In the genomic region with DNA sequence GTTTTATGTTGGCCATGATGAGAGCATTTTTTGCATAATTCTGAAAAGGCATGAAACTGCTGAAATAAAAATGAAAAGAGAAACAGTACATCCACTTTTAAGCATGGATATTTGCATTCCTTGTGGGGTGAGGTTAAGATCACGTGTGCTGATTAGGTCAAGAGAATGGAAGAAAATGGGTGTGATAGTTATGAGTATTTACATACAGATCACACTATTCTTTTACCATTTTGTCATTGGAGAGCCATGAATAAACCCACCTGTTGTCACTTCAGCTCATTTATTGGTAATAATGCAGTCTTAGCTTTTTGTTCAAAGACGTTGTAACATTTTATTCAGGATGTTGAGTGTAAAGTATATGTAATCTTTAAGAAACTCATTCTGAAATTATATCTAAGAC, we compare ENCODE assay signal across 19 cellular contexts.
DNase-seq lines count a peak whose midpoint lies in the region; ATAC-seq and TF ChIP-seq lines count a peak whose summit lies in the region.
"Had no signal": no experiment of that assay in that cellular context is flagged by ENCODE, and none has a peak within 500 bp of the region (broad histone marks: within the 10 kb centered on the region; RNA-seq: fewer than 3 reads in every experiment).

No MANE protein-coding gene starts in this region.

- 0 out of 2 replicates have a peak overlapping the region, but pooled peaks have one; percentile 22 for H3K27ac Mint-ChIP-seq in GM23338
- no peak overlapping the region for H3K27ac Mint-ChIP-seq in stimulated activated effector memory CD8-positive, alpha-beta T cell treated with anti-CD3 and anti-CD28 coated beads, Interleukin-12 subunit alpha, Interleukin-12 subunit beta, amount 100 ng/mL, for 72 hours
- H3K27ac Mint-ChIP-seq: B cell; CD14-positive monocyte; CD4-positive, alpha-beta T cell; CD8-positive, alpha-beta memory T cell had no signal

- 0 out of 2 replicates have a peak overlapping the region, but pooled peaks have one; percentile 15 for H3K4me2 ChIP-seq in GM23338
- peak overlapping the region; percentile 40 for H3K4me2 ChIP-seq in PC-9
- H3K4me2 ChIP-seq: BLaER1 had no signal

- H3K36me3 ChIP-seq in GM23338 (ENCODE audit: insufficient read depth) (no peaks in the 10 kb centered on the region), PC-9 (ENCODE audit: low read depth) (no peaks in the 10 kb centered on the region)
- H3K36me3 ChIP-seq: BLaER1, HAP-1 had no signal

- H3K4me1 ChIP-seq in GM23338 (ENCODE audit: insufficient read depth) (peaks cover 89% of the 10 kb centered on the region), PC-9 (replicated peaks; ENCODE audit: insufficient read depth) (peaks cover 32% of the 10 kb centered on the region)
- H3K4me1 ChIP-seq: BLaER1 had no signal

- H3F3A ChIP-seq in GM23338 (replicated peaks; ENCODE audit: low read depth) (no peaks in the 10 kb centered on the region), PC-9 (ENCODE audit: insufficient read depth, low read depth) (peaks cover 22% of the 10 kb centered on the region)

- BruUV-seq in PC-9 (replicated peaks; lab: Mats Ljungman, UMichigan) = no TSS peak

- H3K27me3 Mint-ChIP-seq in GM23338 (ENCODE audit: insufficient read depth, low read depth, poor library complexity) = peaks cover 5% of the 10 kb centered on the region

- H3K9me2 ChIP-seq in GM23338 (ENCODE audit: insufficient read depth) (no peaks in the 10 kb centered on the region), PC-9 (ENCODE audit: insufficient read depth) (no peaks in the 10 kb centered on the region)

- H3K4me1 Mint-ChIP-seq in GM23338 = peaks cover 85% of the 10 kb centered on the region
- no peaks in the 10 kb centered on the region for H3K4me1 Mint-ChIP-seq in stimulated activated effector memory CD8-positive, alpha-beta T cell treated with anti-CD3 and anti-CD28 coated beads, Interleukin-12 subunit alpha, Interleukin-12 subunit beta, amount 100 ng/mL, for 72 hours
- H3K4me1 Mint-ChIP-seq: B cell; CD8-positive, alpha-beta memory T cell had no signal

- no peaks in the 10 kb centered on the region for H3K9me3 Mint-ChIP-seq in GM23338
- no peaks in the 10 kb centered on the region for H3K9me3 Mint-ChIP-seq in stimulated activated effector memory CD8-positive, alpha-beta T cell treated with anti-CD3 and anti-CD28 coated beads, Interleukin-12 subunit alpha, Interleukin-12 subunit beta, amount 100 ng/mL, for 72 hours
- H3K9me3 Mint-ChIP-seq: CD14-positive monocyte; CD4-positive, alpha-beta T cell; CD8-positive, alpha-beta memory T cell had no signal

- intact Hi-C loops in PC-9 (cut with micrococcal nuclease; ENCODE audit: unreplicated experiment) (no loop called here), left colon (cut with DNase I, micrococcal nuclease) (no loop called here)

- H3K36me3 Mint-ChIP-seq in GM23338 (ENCODE audit: low read depth) = no peaks in the 10 kb centered on the region; the same call in 2 of the 3 replicates
- no peaks in the 10 kb centered on the region for H3K36me3 Mint-ChIP-seq in stimulated activated effector memory CD8-positive, alpha-beta T cell treated with anti-CD3 and anti-CD28 coated beads, Interleukin-12 subunit alpha, Interleukin-12 subunit beta, amount 100 ng/mL, for 72 hours
- H3K36me3 Mint-ChIP-seq: CD14-positive monocyte; CD8-positive, alpha-beta memory T cell had no signal

- H3K27me3 ChIP-seq in GM23338 (ENCODE audit: insufficient read depth) = peaks cover 8% of the 10 kb centered on the region
- no peaks in the 10 kb centered on the region for H3K27me3 ChIP-seq in PC-9 (ENCODE audit: insufficient read depth, low read depth)
- H3K27me3 ChIP-seq: BLaER1 had no signal

- H3K4me3 Mint-ChIP-seq in GM23338 = no peak overlapping the region
- no peak overlapping the region for H3K4me3 Mint-ChIP-seq in stimulated activated effector memory CD8-positive, alpha-beta T cell treated with anti-CD3 and anti-CD28 coated beads, Interleukin-12 subunit alpha, Interleukin-12 subunit beta, amount 100 ng/mL, for 72 hours
- H3K4me3 Mint-ChIP-seq: B cell; CD14-positive monocyte; CD4-positive, alpha-beta T cell; CD8-positive, alpha-beta memory T cell had no signal

- TF ChIP-seq CTCF in GM23338 (conservative IDR thresholded peaks at IDR 0.05; ENCODE audit: low read depth in 2 of 2) (no peak), PC-9 (conservative IDR thresholded peaks at IDR 0.05) (no peak)

- H3K79me2 ChIP-seq in GM23338 (replicated peaks; ENCODE audit: insufficient read depth) = peaks cover 19% of the 10 kb centered on the region; the same call in 1 of the 2 replicates
- H3K79me2 ChIP-seq in PC-9 (ENCODE audit: low read depth) = peaks cover 95% of the 10 kb centered on the region

- H3K4me3 ChIP-seq in GM23338 (no peak overlapping the region), PC-9 (no peak overlapping the region)
- H3K4me3 ChIP-seq: BLaER1, GM12878, HAP-1 had no signal

- DNase-seq in GM23338 (ENCODE audit: low spot score) (no peak), PC-9 (no peak), left colon (no peak), C1 segment of cervical spinal cord (lab: John Stamatoyannopoulos, UW) (no peak), OCI-M1 (lab: John Stamatoyannopoulos, UW) (no peak)
- DNase-seq in stimulated activated effector memory CD8-positive, alpha-beta T cell treated with anti-CD3 and anti-CD28 coated beads, Interleukin-12 subunit alpha, Interleukin-12 subunit beta, amount 100 ng/mL, for 72 hours (ENCODE audit: low spot score in 2 of 2) = no peak
- DNase-seq: 8988T; CD4-positive, alpha-beta T cell; CD8-positive, alpha-beta memory T cell; DMS 273 treated with DMSO at 0.1 percent for 48 hours; DMS79; EL; GDM1; GOT3 had no signal

- POLR2A ChIA-PET in PC-9 (lab: Charles Lee; ENCODE audit: unreplicated experiment) = no interaction called here

- CTCF ChIA-PET in PC-9 (lab: Charles Lee) = no interaction called here

- no peaks in the 10 kb centered on the region for H3K9me3 ChIP-seq in PC-9 (ENCODE audit: insufficient read depth, low read depth)
- H3K9me3 ChIP-seq: BLaER1, HAP-1 had no signal

- H3K27ac ChIP-seq in GM23338 (ENCODE audit: low read depth) (no peak overlapping the region), PC-9 (peak overlapping the region; percentile 16; the same call in 1 of the 2 replicates)
- H3K27ac ChIP-seq: BLaER1 had no signal

- H2AFZ ChIP-seq in GM23338 (no peak overlapping the region), PC-9 (no peak overlapping the region)

- no peaks in the 10 kb centered on the region for H4K20me1 ChIP-seq in GM23338 (replicated peaks; ENCODE audit: insufficient read depth)
- peaks cover 19% of the 10 kb centered on the region; the same call in 1 of the 2 replicates for H4K20me1 ChIP-seq in PC-9 (ENCODE audit: insufficient read depth)
- H4K20me1 ChIP-seq: BLaER1 had no signal

- ATAC-seq in GM23338 (no peak), left colon (peak; percentile 40)
- no peak for ATAC-seq in stimulated activated effector memory CD8-positive, alpha-beta T cell treated with anti-CD3 and anti-CD28 coated beads, Interleukin-12 subunit alpha, Interleukin-12 subunit beta, amount 100 ng/mL, for 72 hours
- ATAC-seq: GM12878 had no signal

TF ChIP-seq in GM23338, 12 proteins besides CTCF, POLR2A, EP300 and RAD21:
- TF ChIP-seq EZH2 (IDR thresholded peaks at IDR 0.05; ENCODE audit: low read depth, unreplicated experiment) (no peak), NANOG (IDR thresholded peaks at IDR 0.05; ENCODE audit: borderline replicate concordance) (no peak), JUNB (IDR thresholded peaks at IDR 0.05; ENCODE audit: unreplicated experiment) (no peak), ZNF114 (CRISPR knock-in tag; IDR thresholded peaks at IDR 0.05) (no peak)
- TF ChIP-seq, protein P1, sequence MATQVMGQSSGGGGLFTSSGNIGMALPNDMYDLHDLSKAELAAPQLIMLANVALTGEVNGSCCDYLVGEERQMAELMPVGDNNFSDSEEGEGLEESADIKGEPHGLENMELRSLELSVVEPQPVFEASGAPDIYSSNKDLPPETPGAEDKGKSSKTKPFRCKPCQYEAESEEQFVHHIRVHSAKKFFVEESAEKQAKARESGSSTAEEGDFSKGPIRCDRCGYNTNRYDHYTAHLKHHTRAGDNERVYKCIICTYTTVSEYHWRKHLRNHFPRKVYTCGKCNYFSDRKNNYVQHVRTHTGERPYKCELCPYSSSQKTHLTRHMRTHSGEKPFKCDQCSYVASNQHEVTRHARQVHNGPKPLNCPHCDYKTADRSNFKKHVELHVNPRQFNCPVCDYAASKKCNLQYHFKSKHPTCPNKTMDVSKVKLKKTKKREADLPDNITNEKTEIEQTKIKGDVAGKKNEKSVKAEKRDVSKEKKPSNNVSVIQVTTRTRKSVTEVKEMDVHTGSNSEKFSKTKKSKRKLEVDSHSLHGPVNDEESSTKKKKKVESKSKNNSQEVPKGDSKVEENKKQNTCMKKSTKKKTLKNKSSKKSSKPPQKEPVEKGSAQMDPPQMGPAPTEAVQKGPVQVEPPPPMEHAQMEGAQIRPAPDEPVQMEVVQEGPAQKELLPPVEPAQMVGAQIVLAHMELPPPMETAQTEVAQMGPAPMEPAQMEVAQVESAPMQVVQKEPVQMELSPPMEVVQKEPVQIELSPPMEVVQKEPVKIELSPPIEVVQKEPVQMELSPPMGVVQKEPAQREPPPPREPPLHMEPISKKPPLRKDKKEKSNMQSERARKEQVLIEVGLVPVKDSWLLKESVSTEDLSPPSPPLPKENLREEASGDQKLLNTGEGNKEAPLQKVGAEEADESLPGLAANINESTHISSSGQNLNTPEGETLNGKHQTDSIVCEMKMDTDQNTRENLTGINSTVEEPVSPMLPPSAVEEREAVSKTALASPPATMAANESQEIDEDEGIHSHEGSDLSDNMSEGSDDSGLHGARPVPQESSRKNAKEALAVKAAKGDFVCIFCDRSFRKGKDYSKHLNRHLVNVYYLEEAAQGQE (IDR thresholded peaks at IDR 0.05; ENCODE audit: unreplicated experiment) = no peak
